15 cellular contexts compared by ENCODE assay signal in the genomic region with DNA sequence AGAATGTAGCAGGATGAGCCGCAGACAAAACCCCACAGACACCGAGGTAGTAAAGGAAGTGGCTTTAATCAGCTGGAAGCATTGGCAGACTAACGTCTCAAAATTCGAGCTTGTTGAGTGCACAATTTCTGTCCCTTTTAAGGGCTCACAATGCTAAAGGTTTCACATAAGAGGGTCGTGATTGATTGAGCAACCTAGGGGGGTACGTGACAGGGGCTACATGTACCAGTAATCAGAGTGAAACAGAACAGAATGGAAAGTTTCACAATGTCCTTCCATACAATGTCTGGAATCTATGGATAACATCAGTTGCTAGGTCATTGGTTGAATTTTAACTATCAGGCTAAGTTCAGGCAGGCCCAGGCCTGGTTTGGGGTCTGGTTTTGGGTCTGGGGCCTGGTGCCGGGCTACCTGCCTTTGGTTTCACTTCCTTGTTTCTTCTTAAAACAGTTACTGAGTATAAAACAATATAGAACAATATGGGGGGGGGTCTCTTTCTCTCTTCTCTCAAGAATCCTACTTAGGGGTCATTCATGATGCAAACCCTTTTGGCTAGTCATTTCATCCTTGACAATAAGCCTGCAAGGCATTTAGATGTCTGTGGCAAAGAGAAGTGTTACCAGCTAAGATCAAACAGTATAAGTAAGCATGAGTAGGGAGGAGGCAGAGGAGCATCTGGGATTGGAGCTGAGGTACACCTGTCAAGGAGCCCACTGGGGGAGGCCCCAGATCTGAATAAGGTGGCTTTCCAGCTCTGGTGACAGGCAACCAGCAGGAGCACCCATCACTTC.
DNase-seq lines count a peak whose midpoint lies in the region; ATAC-seq, FAIRE-seq and TF ChIP-seq lines count a peak whose summit lies in the region.
"Had no signal": no experiment of that assay in that cellular context is flagged by ENCODE, and none has a peak within 500 bp of the region (broad histone marks: within the 10 kb centered on the region; RNA-seq: fewer than 3 reads in every experiment).

No MANE protein-coding gene starts in this region.

- 3% methylated on average over 7 of the region's 7 CpGs for WGBS in K562 (ENCODE audit: insufficient coverage, low coverage, missing lambda C conversion rate)

- peak; percentile 32 for FAIRE-seq in K562 (lab: Jason Lieb, UNC)
- peak; percentile 40 for FAIRE-seq in urothelium cell line (lab: Jason Lieb, UNC)
- FAIRE-seq in GM12892 (lab: Jason Lieb, UNC) = no peak
- FAIRE-seq: A549, G401.6 had no signal

- H2AFZ ChIP-seq in K562 (ENCODE audit: low read depth, low read length) = peak overlapping the region; percentile 79

- no peaks in the 10 kb centered on the region for H3K36me3 Mint-ChIP-seq in Caco-2 (ENCODE audit: insufficient read depth, unreplicated experiment)
- H3K36me3 Mint-ChIP-seq: CD4-positive, CD25-positive, alpha-beta regulatory T cell had no signal

- H3K9me3 Mint-ChIP-seq in Caco-2 (ENCODE audit: unreplicated experiment) = no peaks in the 10 kb centered on the region

- H3K27ac ChIP-seq in K562 (ENCODE audit: extremely low read depth, low read depth, low read length) = peak overlapping the region; percentile 68
- H3K27ac ChIP-seq: A549 had no signal

- CTCF ChIA-PET in Caco-2 (lab: Charles Lee) = no interaction called here
- CTCF ChIA-PET in K562 (lab: Yijun Ruan, JAX; ENCODE audit: low intra/inter-chr PET ratio) = no interaction called here

- intact Hi-C loops in Caco-2 (cut with micrococcal nuclease; ENCODE audit: unreplicated experiment) = no loop called here
- intact Hi-C loops in K562 (cut with micrococcal nuclease) = no loop called here

- H3K9me1 ChIP-seq in K562 (ENCODE audit: control insufficient read depth, insufficient read depth, low read length) = no peaks in the 10 kb centered on the region

- H4K20me1 ChIP-seq in K562 (replicated peaks; ENCODE audit: control insufficient read depth, insufficient read depth, low read length) = no peaks in the 10 kb centered on the region

- peaks cover 6% of the 10 kb centered on the region; the same call in 1 of the 2 replicates for H3K4me1 ChIP-seq in Caco-2
- H3K4me1 ChIP-seq in K562 (replicated peaks in 1 of 2; ENCODE audit: control insufficient read depth in 2 of 2, insufficient read depth in 2 of 2, low read length in 2 of 2) = peaks cover 18 to 42% of the 10 kb centered on the region in 2 experiments
- H3K4me1 ChIP-seq: A549, HAP-1 had no signal

- no peaks in the 10 kb centered on the region for H3K4me1 Mint-ChIP-seq in Caco-2 (ENCODE audit: low read depth, unreplicated experiment)
- H3K4me1 Mint-ChIP-seq: CD4-positive, CD25-positive, alpha-beta regulatory T cell had no signal

- no peak for TF ChIP-seq EP300 in K562 (IDR thresholded peaks at IDR 0.05; ENCODE audit: low read length)

- peak overlapping the region; percentile 36 to 50; a peak in 3 of 4 replicates for H3K9ac ChIP-seq in K562 (ENCODE audit: insufficient read depth in 1 of 2, low read depth in 2 of 2, low read length in 2 of 2)

- H3K27ac Mint-ChIP-seq in Caco-2 (ENCODE audit: unreplicated experiment) = peak overlapping the region; percentile 65
- H3K27ac Mint-ChIP-seq: CD4-positive, CD25-positive, alpha-beta regulatory T cell had no signal

- no peak for TF ChIP-seq CTCF in Caco-2 (IDR thresholded peaks at IDR 0.05; ENCODE audit: insufficient read depth in 1 of 2, low read depth in 1 of 2, low read length in 1 of 2, severe bottlenecking in 1 of 2, unreplicated experiment in 1 of 2)
- no peak for TF ChIP-seq CTCF in K562 (IDR thresholded peaks at IDR 0.05 in 2 of 3, conservative IDR thresholded peaks at IDR 0.05 in 1 of 3; ENCODE audit: insufficient read depth in 2 of 3, low read depth in 1 of 3, low read length in 3 of 3)

- H3K4me2 ChIP-seq in K562 (ENCODE audit: insufficient read depth, low read length) = peak overlapping the region; percentile 87
- H3K4me2 ChIP-seq: A549 had no signal

- H3K79me2 ChIP-seq in K562 (ENCODE audit: control insufficient read depth, insufficient read depth, low read length) = peaks cover 8% of the 10 kb centered on the region; the same call in 1 of the 3 replicates

- no peaks in the 10 kb centered on the region for H3K27me3 ChIP-seq in Caco-2 (replicated peaks; ENCODE audit: control insufficient read depth, insufficient read depth, low read length)
- no peaks in the 10 kb centered on the region for H3K27me3 ChIP-seq in K562 (ENCODE audit: control insufficient read depth in 2 of 2, insufficient read depth in 2 of 2, low read length in 2 of 2)

- H3K9me3 ChIP-seq in Caco-2 = no peaks in the 10 kb centered on the region
- H3K9me3 ChIP-seq in K562 (replicated peaks; ENCODE audit: control insufficient read depth, insufficient read depth, low read depth, low read length) = no peaks in the 10 kb centered on the region
- H3K9me3 ChIP-seq: A549, HAP-1 had no signal

- in situ Hi-C loops in K562 (cut with MboI) = no loop called here

- peak; percentile 70 for ATAC-seq in HG03378 (IDR thresholded peaks at IDR 0.05; ENCODE audit: unreplicated experiment)
- ATAC-seq in K562 = peak; percentile 16
- ATAC-seq: A549 had no signal

- BruUV-seq in Caco-2 (replicated peaks; lab: Mats Ljungman, UMichigan) (no TSS peak), K562 (replicated peaks; lab: Mats Ljungman, UMichigan) (no TSS peak)

- H3K4me3 ChIP-seq in Caco-2 (ENCODE audit: low read depth, low read length) (no peak overlapping the region), K562 (peak overlapping the region; percentile 25)
- H3K4me3 ChIP-seq: A549, HAP-1 had no signal

- no peak for DNase-seq in Caco-2
- peak in 1 of 4 experiments; percentile 36 for DNase-seq in K562 (ENCODE audit: extremely low read depth in 1 of 4, low spot score in 3 of 4)
- no peak for DNase-seq in urothelium cell line (ENCODE audit: low spot score)
- DNase-seq in GM12892 (ENCODE audit: insufficient read length) = no peak
- no peak for DNase-seq in Ammon's horn (ENCODE audit: low spot score)
- DNase-seq in NCI-H2196 (lab: John Stamatoyannopoulos, UW; ENCODE audit: unreplicated experiment) = no peak
- DNase-seq: CD4-positive, CD25-positive, alpha-beta regulatory T cell; DMS79 treated with DMSO at 0.1 percent for 48 hours; EL; GOT3; KG1 had no signal

- POLR2A ChIA-PET in Caco-2 (lab: Charles Lee) (no interaction called here), K562 (lab: Yijun Ruan, JAX) (interaction anchor here (2.1 kb wide), 1 partner anchor 10 kb away, joined by 12 read pairs; no protein-coding TSS in a partner anchor)

- no peak overlapping the region for H3K4me3 Mint-ChIP-seq in Caco-2 (ENCODE audit: unreplicated experiment)
- H3K4me3 Mint-ChIP-seq: CD4-positive, CD25-positive, alpha-beta regulatory T cell had no signal

- H3K27me3 Mint-ChIP-seq in Caco-2 (ENCODE audit: insufficient read depth, unreplicated experiment) = peaks cover 3% of the 10 kb centered on the region

- no peaks in the 10 kb centered on the region for H3K36me3 ChIP-seq in Caco-2 (ENCODE audit: control insufficient read depth, insufficient read depth, low read length)
- no peaks in the 10 kb centered on the region for H3K36me3 ChIP-seq in K562 (ENCODE audit: control insufficient read depth, insufficient read depth, low read length)
- H3K36me3 ChIP-seq: HAP-1 had no signal

- no peak for TF ChIP-seq POLR2A in K562 (conservative IDR thresholded peaks at IDR 0.05)
- no peak for TF ChIP-seq POLR2A in GM12892 (IDR thresholded peaks at IDR 0.05; ENCODE audit: low read depth, low read length)

- no peak for TF ChIP-seq RAD21 in K562 (CRISPR knock-in tag; conservative IDR thresholded peaks at IDR 0.05 in 1 of 2, IDR thresholded peaks at IDR 0.05 in 1 of 2)

TF ChIP-seq in K562, 482 proteins besides CTCF, POLR2A, EP300 and RAD21 (continues in another document):
- TF ChIP-seq DPF2 (IDR thresholded peaks at IDR 0.05) (peak; percentile 31; the same call in 1 of the 2 replicates), SMARCE1 (IDR thresholded peaks at IDR 0.05) (no peak), CEBPG (CRISPR knock-in tag; IDR thresholded peaks at IDR 0.05) (no peak), CEBPG (tag; conservative IDR thresholded peaks at IDR 0.05 in 1 of 2, IDR thresholded peaks at IDR 0.05 in 1 of 2) (peak in 1 of 2 experiments; percentile 14; a peak in 1 of 4 replicates), ZNF551 (CRISPR knock-in tag; IDR thresholded peaks at IDR 0.05) (no peak), ARID1B (IDR thresholded peaks at IDR 0.05) (peak; percentile 35)
- TF ChIP-seq, protein P1, sequence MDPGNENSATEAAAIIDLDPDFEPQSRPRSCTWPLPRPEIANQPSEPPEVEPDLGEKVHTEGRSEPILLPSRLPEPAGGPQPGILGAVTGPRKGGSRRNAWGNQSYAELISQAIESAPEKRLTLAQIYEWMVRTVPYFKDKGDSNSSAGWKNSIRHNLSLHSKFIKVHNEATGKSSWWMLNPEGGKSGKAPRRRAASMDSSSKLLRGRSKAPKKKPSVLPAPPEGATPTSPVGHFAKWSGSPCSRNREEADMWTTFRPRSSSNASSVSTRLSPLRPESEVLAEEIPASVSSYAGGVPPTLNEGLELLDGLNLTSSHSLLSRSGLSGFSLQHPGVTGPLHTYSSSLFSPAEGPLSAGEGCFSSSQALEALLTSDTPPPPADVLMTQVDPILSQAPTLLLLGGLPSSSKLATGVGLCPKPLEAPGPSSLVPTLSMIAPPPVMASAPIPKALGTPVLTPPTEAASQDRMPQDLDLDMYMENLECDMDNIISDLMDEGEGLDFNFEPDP (CRISPR knock-in tag; IDR thresholded peaks at IDR 0.05) = no peak
